ENCODE assay signal across 26 cellular contexts in genomic region chr4:135256111-135256510, GRCh38.
DNase-seq lines count a peak whose midpoint lies in the region; ATAC-seq, FAIRE-seq and TF ChIP-seq lines count a peak whose summit lies in the region.
"Had no signal": no experiment of that assay in that cellular context is flagged by ENCODE, and none has a peak within 500 bp of the region (broad histone marks: within the 10 kb centered on the region; RNA-seq: fewer than 3 reads in every experiment).

No MANE protein-coding gene starts in this region.

- H3K27me3 Mint-ChIP-seq in HFFc6 (ENCODE audit: insufficient read depth) (no peaks in the 10 kb centered on the region), astrocyte (ENCODE audit: low read depth, unreplicated experiment) (no peaks in the 10 kb centered on the region), osteocyte (ENCODE audit: unreplicated experiment) (no peaks in the 10 kb centered on the region)
- no peaks in the 10 kb centered on the region for H3K27me3 Mint-ChIP-seq in naive thymus-derived CD4-positive, alpha-beta T cell
- H3K27me3 Mint-ChIP-seq: activated CD4-positive, alpha-beta T cell treated with anti-CD3 and anti-CD28 coated beads for 36 hours; effector memory CD8-positive, alpha-beta T cell had no signal

- intact Hi-C loops in naive thymus-derived CD4-positive, alpha-beta T cell (cut with micrococcal nuclease) = no loop called here

- peaks cover 5% of the 10 kb centered on the region for H3K36me3 Mint-ChIP-seq in HFFc6 (ENCODE audit: low read depth)
- no peaks in the 10 kb centered on the region for H3K36me3 Mint-ChIP-seq in astrocyte (ENCODE audit: low read depth, unreplicated experiment)
- no peaks in the 10 kb centered on the region for H3K36me3 Mint-ChIP-seq in osteocyte (ENCODE audit: unreplicated experiment)
- H3K36me3 Mint-ChIP-seq in naive thymus-derived CD4-positive, alpha-beta T cell = no peaks in the 10 kb centered on the region
- H3K36me3 Mint-ChIP-seq: CD14-positive monocyte had no signal

- no peak for FAIRE-seq in astrocyte (lab: Jason Lieb, UNC)
- FAIRE-seq in D721Med (lab: Jason Lieb, UNC) = no peak

- peak overlapping the region; percentile 28 for H2AFZ ChIP-seq in astrocyte (ENCODE audit: low read depth, low read length)
- H2AFZ ChIP-seq: PC-9 had no signal

- DNase-seq in HFFc6 (peak; percentile 38), astrocyte (ENCODE audit: low read depth) (peak; percentile 71), fibroblast of the aortic adventitia (ENCODE audit: low read depth) (peak; percentile 7), osteocyte (ENCODE audit: extremely low spot score, unreplicated experiment) (no peak), D721Med (ENCODE audit: insufficient read length, low spot score) (no peak), globus pallidus (ENCODE audit: low spot score) (no peak)
- no peak for DNase-seq in naive thymus-derived CD4-positive, alpha-beta T cell
- DNase-seq: activated CD4-positive, alpha-beta T cell treated with anti-CD3 and anti-CD28 coated beads for 36 hours; activated CD8-positive, alpha-beta memory T cell treated with anti-CD3 and anti-CD28 coated beads for 24 hours; activated naive CD4-positive, alpha-beta T cell; activated T-cell treated with anti-CD3 and anti-CD28 coated beads, Interleukin-2, amount 50 U/mL, for 4 hours; effector memory CD8-positive, alpha-beta T cell; GF-D8; left lung; NCI-H1417; PC-9; spleen; stimulated activated CD4-positive, alpha-beta T cell treated with anti-CD3 and anti-CD28 coated beads, Interleukin-4, amount 100 ng/mL, for 24 hours; stimulated activated naive CD8-positive, alpha-beta T cell treated with anti-CD3 and anti-CD28 coated beads, Interleukin-15, Interleukin-2, amounts not matched to agents 100 U/mL and 50 U/mL, for 24 hours; thyroid gland had no signal

- no peaks in the 10 kb centered on the region for H3K36me3 ChIP-seq in astrocyte (ENCODE audit: insufficient read depth, low read length)
- no peaks in the 10 kb centered on the region for H3K36me3 ChIP-seq in naive thymus-derived CD4-positive, alpha-beta T cell (ENCODE audit: control insufficient read depth in 2 of 3, insufficient read depth in 3 of 3, low read length in 3 of 3)
- H3K36me3 ChIP-seq: esophagus muscularis mucosa, left lung, SJSA1, spleen, thyroid gland had no signal

- no peaks in the 10 kb centered on the region for H3K9me3 ChIP-seq in astrocyte (ENCODE audit: insufficient read depth, low read depth, low read length)
- no peaks in the 10 kb centered on the region for H3K9me3 ChIP-seq in naive thymus-derived CD4-positive, alpha-beta T cell (ENCODE audit: control insufficient read depth in 2 of 3, low read length in 3 of 3)
- H3K9me3 ChIP-seq: esophagus muscularis mucosa, left lung, SJSA1, spleen, thyroid gland had no signal

- no peaks in the 10 kb centered on the region for H3K79me2 ChIP-seq in astrocyte (ENCODE audit: insufficient read depth, low read length)

- H3K27me3 ChIP-seq in astrocyte (ENCODE audit: insufficient read depth, low read length) = no peaks in the 10 kb centered on the region
- no peaks in the 10 kb centered on the region for H3K27me3 ChIP-seq in naive thymus-derived CD4-positive, alpha-beta T cell (ENCODE audit: control insufficient read depth in 2 of 2, insufficient read depth in 2 of 2, low read length in 2 of 2)
- H3K27me3 ChIP-seq: esophagus muscularis mucosa, left lung, SJSA1, spleen, thyroid gland had no signal

- peak overlapping the region; percentile 45 for H3K4me2 ChIP-seq in astrocyte (ENCODE audit: low read length)
- H3K4me2 ChIP-seq: PC-9 had no signal

- H3K9ac ChIP-seq in astrocyte (ENCODE audit: low read length) = no peak overlapping the region

- H4K20me1 ChIP-seq in astrocyte (ENCODE audit: insufficient read depth, low read length) = no peaks in the 10 kb centered on the region

- H3K27ac Mint-ChIP-seq in HFFc6 (peak overlapping the region; percentile 64; the same call in 1 of the 2 replicates), astrocyte (ENCODE audit: unreplicated experiment) (peak overlapping the region; percentile 98), osteocyte (ENCODE audit: unreplicated experiment) (peak overlapping the region; percentile 89)
- no peak overlapping the region for H3K27ac Mint-ChIP-seq in naive thymus-derived CD4-positive, alpha-beta T cell
- H3K27ac Mint-ChIP-seq: activated CD4-positive, alpha-beta T cell treated with anti-CD3 and anti-CD28 coated beads for 36 hours; CD14-positive monocyte; effector memory CD8-positive, alpha-beta T cell; T-helper 1 cell treated with Interleukin-12 subunit alpha and Interleukin-12 subunit beta and Interleukin-4 antibody, amounts not matched to agents 30 μg/mL and 1 μg/mL, for 36 hours had no signal

- POLR2A ChIA-PET in naive thymus-derived CD4-positive, alpha-beta T cell (lab: Charles Lee) = no interaction called here

- CTCF ChIA-PET in naive thymus-derived CD4-positive, alpha-beta T cell (lab: Charles Lee) = no interaction called here

- H3K4me3 Mint-ChIP-seq in HFFc6 (no peak overlapping the region), astrocyte (ENCODE audit: unreplicated experiment) (no peak overlapping the region), osteocyte (ENCODE audit: unreplicated experiment) (no peak overlapping the region)
- H3K4me3 Mint-ChIP-seq in naive thymus-derived CD4-positive, alpha-beta T cell = no peak overlapping the region
- H3K4me3 Mint-ChIP-seq: activated CD4-positive, alpha-beta T cell treated with anti-CD3 and anti-CD28 coated beads for 36 hours; activated T-cell treated with anti-CD3 and anti-CD28 coated beads, Interleukin-2, amount 50 U/mL, for 4 hours; CD14-positive monocyte; effector memory CD8-positive, alpha-beta T cell; neural crest cell; T-helper 1 cell treated with Interleukin-12 subunit alpha and Interleukin-12 subunit beta and Interleukin-4 antibody, amounts not matched to agents 30 μg/mL and 1 μg/mL, for 36 hours had no signal

- ATAC-seq in GM18867 (IDR thresholded peaks at IDR 0.05; ENCODE audit: unreplicated experiment) = no peak
- no peak for ATAC-seq in naive thymus-derived CD4-positive, alpha-beta T cell
- ATAC-seq: activated CD4-positive, alpha-beta T cell treated with anti-CD3 and anti-CD28 coated beads for 36 hours; activated T-cell treated with anti-CD3 and anti-CD28 coated beads, Interleukin-2, amount 50 U/mL, for 4 hours; effector memory CD8-positive, alpha-beta T cell; left lung; stimulated activated naive CD8-positive, alpha-beta T cell treated with anti-CD3 and anti-CD28 coated beads, Interleukin-15, Interleukin-2, amounts not matched to agents 100 U/mL and 50 U/mL, for 24 hours had no signal

- H3K27ac ChIP-seq in astrocyte (ENCODE audit: low read depth, low read length) = peak overlapping the region; percentile 52
- no peak overlapping the region for H3K27ac ChIP-seq in naive thymus-derived CD4-positive, alpha-beta T cell (ENCODE audit: low read depth, low read length)
- H3K27ac ChIP-seq: esophagus muscularis mucosa, left lung, PC-9, SJSA1, spleen, thyroid gland had no signal

- H3K4me3 ChIP-seq in astrocyte (ENCODE audit: insufficient read depth, low read depth, low read length) = no peak overlapping the region
- no peak overlapping the region for H3K4me3 ChIP-seq in fibroblast of the aortic adventitia (ENCODE audit: low read depth, low read length)
- H3K4me3 ChIP-seq in naive thymus-derived CD4-positive, alpha-beta T cell (ENCODE audit: low read length) = no peak overlapping the region
- H3K4me3 ChIP-seq: esophagus muscularis mucosa, left lung, PC-9, SJSA1, spleen, thyroid gland had no signal

- no peaks in the 10 kb centered on the region; the same call in 1 of the 2 replicates for H3K9me3 Mint-ChIP-seq in HFFc6
- no peaks in the 10 kb centered on the region for H3K9me3 Mint-ChIP-seq in astrocyte (ENCODE audit: unreplicated experiment)
- H3K9me3 Mint-ChIP-seq in osteocyte (ENCODE audit: unreplicated experiment) = peaks cover 5% of the 10 kb centered on the region
- H3K9me3 Mint-ChIP-seq in naive thymus-derived CD4-positive, alpha-beta T cell = peaks cover 0 to 16% (median 2%) of the 10 kb centered on the region in 11 donors
- H3K9me3 Mint-ChIP-seq: CD14-positive monocyte; neural crest cell; T-helper 1 cell treated with Interleukin-12 subunit alpha and Interleukin-12 subunit beta and Interleukin-4 antibody, amounts not matched to agents 30 μg/mL and 1 μg/mL, for 36 hours had no signal

- peaks cover 5% of the 10 kb centered on the region for H3K4me1 ChIP-seq in astrocyte (ENCODE audit: insufficient read depth, low read length)
- no peaks in the 10 kb centered on the region for H3K4me1 ChIP-seq in naive thymus-derived CD4-positive, alpha-beta T cell (ENCODE audit: control insufficient read depth in 2 of 2, insufficient read depth in 2 of 2, low read length in 2 of 2)
- H3K4me1 ChIP-seq: esophagus muscularis mucosa, left lung, SJSA1, spleen, thyroid gland had no signal

- TF ChIP-seq CTCF in HFFc6 (IDR thresholded peaks at IDR 0.05) (no peak), astrocyte (IDR thresholded peaks at IDR 0.05; ENCODE audit: insufficient read depth, low read depth, low read length) (no peak), fibroblast of the aortic adventitia (IDR thresholded peaks at IDR 0.05; ENCODE audit: insufficient read depth, low read length) (no peak), osteocyte (IDR thresholded peaks at IDR 0.05) (no peak), D721Med (IDR thresholded peaks at IDR 0.05; ENCODE audit: insufficient read depth, missing control alignments) (no peak)

- H3K4me1 Mint-ChIP-seq in HFFc6 (ENCODE audit: low read depth) = peaks cover 35% of the 10 kb centered on the region; the same call in 1 of the 2 replicates
- H3K4me1 Mint-ChIP-seq in astrocyte (ENCODE audit: low read depth, unreplicated experiment) = peaks cover 26% of the 10 kb centered on the region
- H3K4me1 Mint-ChIP-seq in osteocyte (ENCODE audit: unreplicated experiment) = peaks cover 44% of the 10 kb centered on the region
- no peaks in the 10 kb centered on the region for H3K4me1 Mint-ChIP-seq in naive thymus-derived CD4-positive, alpha-beta T cell
- H3K4me1 Mint-ChIP-seq: activated CD4-positive, alpha-beta T cell treated with anti-CD3 and anti-CD28 coated beads for 36 hours; CD14-positive monocyte; neural crest cell had no signal

Comparison
In these comparisons a context has a peak if more than half of its experiments do, and no peak if none do; other contexts are left out.
1. DNase-seq: peak in HFFc6 (single experiment), astrocyte (single experiment) and fibroblast of the aortic adventitia (single experiment); none in osteocyte (single experiment), D721Med (single experiment), globus pallidus (single experiment) and naive thymus-derived CD4-positive, alpha-beta T cell (0 of 9).
2. H3K27ac Mint-ChIP-seq: peak in HFFc6 (single experiment), astrocyte (single experiment) and osteocyte (single experiment); none in naive thymus-derived CD4-positive, alpha-beta T cell (0 of 9).